In the genomic region with DNA sequence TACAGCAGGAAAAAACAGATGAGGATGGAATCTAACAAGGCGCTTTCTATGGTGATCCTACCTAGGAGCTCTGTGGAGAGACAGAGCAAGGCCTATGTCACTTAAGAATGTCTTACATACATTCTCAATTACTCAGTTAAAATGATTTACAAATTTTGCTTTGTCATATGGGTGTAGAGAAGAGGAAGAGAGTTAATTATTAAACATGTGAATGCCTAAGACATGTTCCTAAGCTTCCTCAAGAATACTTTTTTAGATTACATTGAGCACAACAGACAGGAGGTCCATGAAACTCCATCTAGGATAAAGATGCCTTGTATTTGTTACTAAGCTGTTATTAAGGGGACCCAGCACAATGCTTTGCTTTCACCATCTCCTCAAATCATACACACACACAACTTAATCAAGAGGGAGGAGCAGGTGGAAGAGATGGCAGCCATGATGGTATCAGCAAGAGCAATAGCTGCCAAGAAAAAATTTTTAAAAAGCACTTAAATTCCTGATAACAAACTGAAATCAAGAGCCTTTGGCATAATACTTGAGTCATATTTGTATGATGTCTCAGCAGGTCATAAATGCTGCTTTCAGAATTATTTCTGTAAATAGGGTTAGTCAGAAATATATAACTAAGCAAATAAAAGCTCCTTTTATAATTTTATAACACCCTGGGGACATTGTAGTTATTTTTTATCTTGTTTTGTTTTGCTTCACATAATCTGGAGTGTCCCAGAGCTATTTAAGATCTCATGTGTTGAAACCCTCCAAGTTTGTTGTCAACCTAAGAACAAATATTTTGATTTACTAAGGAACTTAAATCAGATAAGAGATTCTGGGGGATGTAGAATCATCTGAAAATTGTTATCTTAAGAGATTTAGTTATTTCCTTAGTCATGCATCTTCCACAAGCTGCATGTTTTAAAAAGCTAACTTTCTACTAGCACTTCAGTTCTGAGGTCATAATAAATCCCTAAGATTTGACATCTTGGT, we compare ENCODE assay signal across 13 cellular contexts.
A peak's percentile ranks its signal among the peaks of the same experiment; 100 is the strongest.
DNase-seq lines count a peak whose midpoint lies in the region; ATAC-seq and TF ChIP-seq lines count a peak whose summit lies in the region.
"Had no signal": no experiment of that assay in that cellular context is flagged by ENCODE, and none has a peak within 500 bp of the region (broad histone marks: within the 10 kb centered on the region; RNA-seq: fewer than 3 reads in every experiment).

No MANE protein-coding gene starts in this region.

- CTCF ChIA-PET in Calu3 (lab: Charles Lee) = interaction anchor here (0.6 to 2.1 kb wide), 12 partner anchors 13 to 327 kb away, joined by 3 to 7 read pairs (median 4); a partner anchor contains a TSS
- CTCF ChIA-PET in OCI-LY7 (lab: Charles Lee; ENCODE audit: unreplicated experiment) = interaction anchor here (0.5 to 1.0 kb wide), 2 partner anchors 70 to 195 kb away, joined by 3 read pairs; a partner anchor contains a TSS

- H2AFZ ChIP-seq in OCI-LY7 (ENCODE audit: low read length) (peak overlapping the region; percentile 38; the same call in 1 of the 2 replicates), parathyroid adenoma (peak overlapping the region; percentile 45)

- H3K4me3 ChIP-seq in OCI-LY7 (ENCODE audit: low read depth, low read length, poor library complexity, severe bottlenecking) (no peak overlapping the region), fibroblast of the aortic adventitia (ENCODE audit: low read depth, low read length) (no peak overlapping the region), parathyroid adenoma (ENCODE audit: low read depth, low read length) (peak overlapping the region; percentile 26), HAP-1 (no peak overlapping the region)

- H3K27ac Mint-ChIP-seq in Calu3 (ENCODE audit: unreplicated experiment) = peak overlapping the region; percentile 91
- H3K27ac Mint-ChIP-seq: activated CD4-positive, alpha-beta T cell treated with anti-CD3 and anti-CD28 coated beads, Interleukin-2, amount 10 ng/mL, durations not matched to agents 24 days and 14 days; immature natural killer cell; T-helper 17 cell had no signal

- H3K9ac ChIP-seq in parathyroid adenoma = no peak overlapping the region

- no peaks in the 10 kb centered on the region for H3K9me2 ChIP-seq in OCI-LY7 (ENCODE audit: insufficient read depth, low read length)

- no peaks in the 10 kb centered on the region for H3K9me3 Mint-ChIP-seq in Calu3 (ENCODE audit: low read depth, unreplicated experiment)
- H3K9me3 Mint-ChIP-seq: activated CD4-positive, alpha-beta T cell treated with anti-CD3 and anti-CD28 coated beads, Interleukin-2, amount 10 ng/mL, durations not matched to agents 24 days and 14 days; immature natural killer cell had no signal

- no peak overlapping the region for H3K27ac ChIP-seq in OCI-LY7 (ENCODE audit: low read depth, low read length, poor library complexity, severe bottlenecking)
- peak overlapping the region; percentile 78 for H3K27ac ChIP-seq in parathyroid adenoma
- H3K27ac ChIP-seq in caudate nucleus (ENCODE audit: low read depth, low read length) = no peak overlapping the region

- no peaks in the 10 kb centered on the region for H4K20me1 ChIP-seq in OCI-LY7 (ENCODE audit: insufficient read depth, low read length)

- ATAC-seq in GM18858 (IDR thresholded peaks at IDR 0.05; ENCODE audit: unreplicated experiment) = no peak
- ATAC-seq: T-helper 17 cell had no signal

- H3K4me3 Mint-ChIP-seq in Calu3 (ENCODE audit: low read depth, unreplicated experiment) = peak overlapping the region; percentile 32
- H3K4me3 Mint-ChIP-seq: activated CD4-positive, alpha-beta T cell treated with anti-CD3 and anti-CD28 coated beads, Interleukin-2, amount 10 ng/mL, durations not matched to agents 24 days and 14 days; immature natural killer cell; T-helper 17 cell had no signal

- H3K4me1 ChIP-seq in OCI-LY7 (ENCODE audit: insufficient read depth, low read length, poor library complexity, severe bottlenecking) (peaks cover 26% of the 10 kb centered on the region), parathyroid adenoma (peaks cover 11% of the 10 kb centered on the region), HAP-1 (peaks cover 9% of the 10 kb centered on the region)

- BruUV-seq in Calu3 (replicated peaks; lab: Mats Ljungman, UMichigan) (TSS peak; percentile 92), OCI-LY7 (replicated peaks; lab: Mats Ljungman, UMichigan) (no TSS peak)

- H3K27me3 ChIP-seq in parathyroid adenoma (ENCODE audit: control insufficient read depth, insufficient read depth, low read length) (no peaks in the 10 kb centered on the region), HAP-1 (ENCODE audit: low read depth) (no peaks in the 10 kb centered on the region)

- H3K79me2 ChIP-seq in OCI-LY7 (ENCODE audit: insufficient read depth, low read depth, low read length) (no peaks in the 10 kb centered on the region), parathyroid adenoma (no peaks in the 10 kb centered on the region)

- POLR2A ChIA-PET in OCI-LY7 (lab: Charles Lee) = interaction anchor here (0.5 to 2.7 kb wide), 24 partner anchors 8 to 400 kb away, joined by 3 to 12 read pairs (median 3); a partner anchor contains a TSS

- peaks cover 29% of the 10 kb centered on the region for H3K4me1 Mint-ChIP-seq in Calu3 (ENCODE audit: low read depth, unreplicated experiment)
- H3K4me1 Mint-ChIP-seq: activated CD4-positive, alpha-beta T cell treated with anti-CD3 and anti-CD28 coated beads, Interleukin-2, amount 10 ng/mL, durations not matched to agents 24 days and 14 days; immature natural killer cell; T-helper 17 cell had no signal

- H3K4me2 ChIP-seq in OCI-LY7 (ENCODE audit: low read length) (no peak overlapping the region), parathyroid adenoma (ENCODE audit: low read length) (peak overlapping the region; percentile 39)

- intact Hi-C loops in Calu3 (cut with micrococcal nuclease; ENCODE audit: unreplicated experiment) (loop anchor here (5.0 kb wide), 3 partner anchors 300 to 365 kb away; a partner anchor contains a TSS), OCI-LY7 (cut with micrococcal nuclease; ENCODE audit: unreplicated experiment) (no loop called here)

- in situ Hi-C loops in HAP-1 (cut with MboI; ENCODE audit: low sequenced_read_pairs) = loop anchor here (25.0 kb wide), 1 partner anchor 205 kb away; no protein-coding TSS in a partner anchor

- DNase-seq in Calu3 = no peak
- no peak for DNase-seq in OCI-LY7 (ENCODE audit: low spot score)
- DNase-seq in fibroblast of the aortic adventitia (ENCODE audit: low read depth) = peak; percentile 6
- DNase-seq in stimulated activated CD4-positive, alpha-beta T cell treated with anti-CD3 and anti-CD28 coated beads, Interleukin-15, amount 100 ng/mL, for 24 hours = no peak
- no peak for DNase-seq in caudate nucleus (lab: John Stamatoyannopoulos, UW)
- no peak for DNase-seq in HAP-1 (ENCODE audit: low spot score in 2 of 2)
- DNase-seq: activated CD4-positive, alpha-beta T cell treated with anti-CD3 and anti-CD28 coated beads, Interleukin-2, amount 10 ng/mL, durations not matched to agents 24 days and 14 days; activated T-cell treated with anti-CD3 and anti-CD28 coated beads, Interleukin-2, amount 50 U/mL, for 48 hours; amygdala; immature natural killer cell; T-helper 17 cell had no signal

- no peaks in the 10 kb centered on the region for H3K27me3 Mint-ChIP-seq in Calu3 (ENCODE audit: unreplicated experiment)

- peaks cover 13% of the 10 kb centered on the region for H3K36me3 Mint-ChIP-seq in Calu3 (ENCODE audit: insufficient read depth, unreplicated experiment)
- H3K36me3 Mint-ChIP-seq: immature natural killer cell had no signal

- H3K9me3 ChIP-seq in OCI-LY7 (ENCODE audit: low read length) (no peaks in the 10 kb centered on the region), parathyroid adenoma (ENCODE audit: control insufficient read depth, low read length) (no peaks in the 10 kb centered on the region), HAP-1 (no peaks in the 10 kb centered on the region)

- H3K36me3 ChIP-seq in OCI-LY7 (ENCODE audit: insufficient read depth, low read length) = no peaks in the 10 kb centered on the region
- no peaks in the 10 kb centered on the region for H3K36me3 ChIP-seq in parathyroid adenoma (ENCODE audit: control insufficient read depth, insufficient read depth, low read length)
- H3K36me3 ChIP-seq in HAP-1 (replicated peaks) = no peaks in the 10 kb centered on the region

- TF ChIP-seq CTCF in Calu3 (IDR thresholded peaks at IDR 0.05; ENCODE audit: unreplicated experiment) = no peak
- TF ChIP-seq CTCF in OCI-LY7 (conservative IDR thresholded peaks at IDR 0.05; ENCODE audit: low read length) = no peak
- TF ChIP-seq CTCF in fibroblast of the aortic adventitia (IDR thresholded peaks at IDR 0.05; ENCODE audit: insufficient read depth, low read length) = no peak
- TF ChIP-seq CTCF in parathyroid adenoma (IDR thresholded peaks at IDR 0.05) = no peak
